ENCODE assay signal across 2 cellular contexts in the genomic region with DNA sequence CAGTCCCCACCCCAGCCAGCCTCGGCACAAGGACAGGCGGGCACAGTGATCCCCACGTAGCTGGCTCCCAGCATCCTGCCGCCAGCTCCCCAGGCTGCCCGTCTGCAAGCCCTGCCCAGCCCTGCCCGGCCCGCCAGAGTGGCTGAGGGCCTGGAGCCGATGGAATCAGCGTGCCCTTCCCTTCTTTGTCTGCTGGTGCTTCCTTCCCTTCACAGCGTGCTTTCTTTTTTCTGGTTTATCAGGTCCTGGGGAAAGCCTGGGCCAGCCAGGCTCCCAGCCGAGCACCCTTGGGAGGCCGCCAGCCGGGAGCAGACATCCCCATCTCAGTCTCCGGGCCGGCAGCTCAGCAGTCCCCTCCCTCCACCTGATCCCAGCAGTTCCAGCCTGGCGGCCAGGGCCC.
TF ChIP-seq lines count a peak whose summit lies in the region.

No MANE protein-coding gene starts in this region.

TF ChIP-seq in liver, 16 proteins besides CTCF, POLR2A, EP300 and RAD21:
- TF ChIP-seq, protein P1, sequence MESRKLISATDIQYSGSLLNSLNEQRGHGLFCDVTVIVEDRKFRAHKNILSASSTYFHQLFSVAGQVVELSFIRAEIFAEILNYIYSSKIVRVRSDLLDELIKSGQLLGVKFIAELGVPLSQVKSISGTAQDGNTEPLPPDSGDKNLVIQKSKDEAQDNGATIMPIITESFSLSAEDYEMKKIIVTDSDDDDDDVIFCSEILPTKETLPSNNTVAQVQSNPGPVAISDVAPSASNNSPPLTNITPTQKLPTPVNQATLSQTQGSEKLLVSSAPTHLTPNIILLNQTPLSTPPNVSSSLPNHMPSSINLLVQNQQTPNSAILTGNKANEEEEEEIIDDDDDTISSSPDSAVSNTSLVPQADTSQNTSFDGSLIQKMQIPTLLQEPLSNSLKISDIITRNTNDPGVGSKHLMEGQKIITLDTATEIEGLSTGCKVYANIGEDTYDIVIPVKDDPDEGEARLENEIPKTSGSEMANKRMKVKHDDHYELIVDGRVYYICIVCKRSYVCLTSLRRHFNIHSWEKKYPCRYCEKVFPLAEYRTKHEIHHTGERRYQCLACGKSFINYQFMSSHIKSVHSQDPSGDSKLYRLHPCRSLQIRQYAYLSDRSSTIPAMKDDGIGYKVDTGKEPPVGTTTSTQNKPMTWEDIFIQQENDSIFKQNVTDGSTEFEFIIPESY (IDR thresholded peaks at IDR 0.05) = no peak
- peak; percentile 32 for TF ChIP-seq NR2F2 (IDR thresholded peaks at IDR 0.05)

TF ChIP-seq in HepG2, 621 proteins besides CTCF, POLR2A, EP300 and RAD21 (continued from another document):
- TF ChIP-seq, protein P2, sequence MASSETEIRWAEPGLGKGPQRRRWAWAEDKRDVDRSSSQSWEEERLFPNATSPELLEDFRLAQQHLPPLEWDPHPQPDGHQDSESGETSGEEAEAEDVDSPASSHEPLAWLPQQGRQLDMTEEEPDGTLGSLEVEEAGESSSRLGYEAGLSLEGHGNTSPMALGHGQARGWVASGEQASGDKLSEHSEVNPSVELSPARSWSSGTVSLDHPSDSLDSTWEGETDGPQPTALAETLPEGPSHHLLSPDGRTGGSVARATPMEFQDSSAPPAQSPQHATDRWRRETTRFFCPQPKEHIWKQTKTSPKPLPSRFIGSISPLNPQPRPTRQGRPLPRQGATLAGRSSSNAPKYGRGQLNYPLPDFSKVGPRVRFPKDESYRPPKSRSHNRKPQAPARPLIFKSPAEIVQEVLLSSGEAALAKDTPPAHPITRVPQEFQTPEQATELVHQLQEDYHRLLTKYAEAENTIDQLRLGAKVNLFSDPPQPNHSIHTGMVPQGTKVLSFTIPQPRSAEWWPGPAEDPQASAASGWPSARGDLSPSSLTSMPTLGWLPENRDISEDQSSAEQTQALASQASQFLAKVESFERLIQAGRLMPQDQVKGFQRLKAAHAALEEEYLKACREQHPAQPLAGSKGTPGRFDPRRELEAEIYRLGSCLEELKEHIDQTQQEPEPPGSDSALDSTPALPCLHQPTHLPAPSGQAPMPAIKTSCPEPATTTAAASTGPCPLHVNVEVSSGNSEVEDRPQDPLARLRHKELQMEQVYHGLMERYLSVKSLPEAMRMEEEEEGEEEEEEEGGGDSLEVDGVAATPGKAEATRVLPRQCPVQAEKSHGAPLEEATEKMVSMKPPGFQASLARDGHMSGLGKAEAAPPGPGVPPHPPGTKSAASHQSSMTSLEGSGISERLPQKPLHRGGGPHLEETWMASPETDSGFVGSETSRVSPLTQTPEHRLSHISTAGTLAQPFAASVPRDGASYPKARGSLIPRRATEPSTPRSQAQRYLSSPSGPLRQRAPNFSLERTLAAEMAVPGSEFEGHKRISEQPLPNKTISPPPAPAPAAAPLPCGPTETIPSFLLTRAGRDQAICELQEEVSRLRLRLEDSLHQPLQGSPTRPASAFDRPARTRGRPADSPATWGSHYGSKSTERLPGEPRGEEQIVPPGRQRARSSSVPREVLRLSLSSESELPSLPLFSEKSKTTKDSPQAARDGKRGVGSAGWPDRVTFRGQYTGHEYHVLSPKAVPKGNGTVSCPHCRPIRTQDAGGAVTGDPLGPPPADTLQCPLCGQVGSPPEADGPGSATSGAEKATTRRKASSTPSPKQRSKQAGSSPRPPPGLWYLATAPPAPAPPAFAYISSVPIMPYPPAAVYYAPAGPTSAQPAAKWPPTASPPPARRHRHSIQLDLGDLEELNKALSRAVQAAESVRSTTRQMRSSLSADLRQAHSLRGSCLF (CRISPR knock-in tag; IDR thresholded peaks at IDR 0.05; ENCODE audit: borderline replicate concordance) = no peak
- TF ChIP-seq, protein P3, sequence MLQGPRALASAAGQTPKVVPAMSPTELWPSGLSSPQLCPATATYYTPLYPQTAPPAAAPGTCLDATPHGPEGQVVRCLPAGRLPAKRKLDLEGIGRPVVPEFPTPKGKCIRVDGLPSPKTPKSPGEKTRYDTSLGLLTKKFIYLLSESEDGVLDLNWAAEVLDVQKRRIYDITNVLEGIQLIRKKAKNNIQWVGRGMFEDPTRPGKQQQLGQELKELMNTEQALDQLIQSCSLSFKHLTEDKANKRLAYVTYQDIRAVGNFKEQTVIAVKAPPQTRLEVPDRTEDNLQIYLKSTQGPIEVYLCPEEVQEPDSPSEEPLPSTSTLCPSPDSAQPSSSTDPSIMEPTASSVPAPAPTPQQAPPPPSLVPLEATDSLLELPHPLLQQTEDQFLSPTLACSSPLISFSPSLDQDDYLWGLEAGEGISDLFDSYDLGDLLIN (CRISPR knock-in tag; IDR thresholded peaks at IDR 0.05; ENCODE audit: borderline replicate concordance) = no peak
- TF ChIP-seq NR2F1 (CRISPR knock-in tag; IDR thresholded peaks at IDR 0.05) (no peak), ZNF780A (CRISPR knock-in tag; IDR thresholded peaks at IDR 0.05) (no peak), ZNF562 (CRISPR knock-in tag; IDR thresholded peaks at IDR 0.05; ENCODE audit: borderline replicate concordance) (no peak), ZBTB8A (CRISPR knock-in tag; IDR thresholded peaks at IDR 0.05; ENCODE audit: borderline replicate concordance, low read depth) (no peak)
- TF ChIP-seq, protein P4, sequence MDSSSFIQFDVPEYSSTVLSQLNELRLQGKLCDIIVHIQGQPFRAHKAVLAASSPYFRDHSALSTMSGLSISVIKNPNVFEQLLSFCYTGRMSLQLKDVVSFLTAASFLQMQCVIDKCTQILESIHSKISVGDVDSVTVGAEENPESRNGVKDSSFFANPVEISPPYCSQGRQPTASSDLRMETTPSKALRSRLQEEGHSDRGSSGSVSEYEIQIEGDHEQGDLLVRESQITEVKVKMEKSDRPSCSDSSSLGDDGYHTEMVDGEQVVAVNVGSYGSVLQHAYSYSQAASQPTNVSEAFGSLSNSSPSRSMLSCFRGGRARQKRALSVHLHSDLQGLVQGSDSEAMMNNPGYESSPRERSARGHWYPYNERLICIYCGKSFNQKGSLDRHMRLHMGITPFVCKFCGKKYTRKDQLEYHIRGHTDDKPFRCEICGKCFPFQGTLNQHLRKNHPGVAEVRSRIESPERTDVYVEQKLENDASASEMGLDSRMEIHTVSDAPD (CRISPR knock-in tag; IDR thresholded peaks at IDR 0.05) = no peak
TF ChIP-seq in HepG2: peak in this region for 0.
